ENCODE assay signal across 19 cellular contexts in genomic region chr4:36716874-36717273, GRCh38.
DNase-seq lines count a peak whose midpoint lies in the region; TF ChIP-seq lines count a peak whose summit lies in the region.
"Had no signal": no experiment of that assay in that cellular context is flagged by ENCODE, and none has a peak within 500 bp of the region (broad histone marks: within the 10 kb centered on the region; RNA-seq: fewer than 3 reads in every experiment).

No MANE protein-coding gene starts in this region.

- TF ChIP-seq CTCF in epithelial cell of esophagus (IDR thresholded peaks at IDR 0.05; ENCODE audit: insufficient read depth, low read depth, low read length, missing control alignments) = no peak

- H3K4me3 ChIP-seq in epithelial cell of esophagus (ENCODE audit: low read length) = no peak overlapping the region
- H3K4me3 ChIP-seq: GM12878 had no signal

- DNase-seq in HS-5 (ENCODE audit: low read depth) (peak; percentile 5), NOMO-1 treated with DMSO at 0.1 percent for 48 hours (lab: John Stamatoyannopoulos, UW; ENCODE audit: unreplicated experiment) (peak; percentile 35), SW480 (ENCODE audit: low spot score) (peak; percentile 3), epithelial cell of esophagus (ENCODE audit: low read depth) (peak; percentile 84), NCI-H1048 (lab: John Stamatoyannopoulos, UW) (no peak), NCI-H524 (lab: John Stamatoyannopoulos, UW) (no peak), superior temporal gyrus (ENCODE audit: extremely low spot score) (no peak), NCI-H1417 treated with DMSO at 0.1 percent for 48 hours (lab: John Stamatoyannopoulos, UW) (no peak)
- DNase-seq: DMS 273 treated with DMSO at 0.1 percent for 48 hours, GDM1, IMR-90, Kasumi-1, NCI-H146, NCI-H2081 treated with DMSO at 0.1 percent for 48 hours, NCI-H510A treated with DMSO at 0.1 percent for 48 hours, OCI-M1, SK-N-SH, T-helper 1 cell had no signal

Comparison
In these comparisons a context has a peak if more than half of its experiments do, and no peak if none do; other contexts are left out.
1. DNase-seq: peak in HS-5 (single experiment), NOMO-1 treated with DMSO at 0.1 percent for 48 hours (single experiment), SW480 (single experiment) and epithelial cell of esophagus (single experiment); none in NCI-H1048 (single experiment), NCI-H524 (0 of 2), superior temporal gyrus (single experiment) and NCI-H1417 treated with DMSO at 0.1 percent for 48 hours (single experiment).